ENCODE assay signal across 16 cellular contexts in the genomic region with DNA sequence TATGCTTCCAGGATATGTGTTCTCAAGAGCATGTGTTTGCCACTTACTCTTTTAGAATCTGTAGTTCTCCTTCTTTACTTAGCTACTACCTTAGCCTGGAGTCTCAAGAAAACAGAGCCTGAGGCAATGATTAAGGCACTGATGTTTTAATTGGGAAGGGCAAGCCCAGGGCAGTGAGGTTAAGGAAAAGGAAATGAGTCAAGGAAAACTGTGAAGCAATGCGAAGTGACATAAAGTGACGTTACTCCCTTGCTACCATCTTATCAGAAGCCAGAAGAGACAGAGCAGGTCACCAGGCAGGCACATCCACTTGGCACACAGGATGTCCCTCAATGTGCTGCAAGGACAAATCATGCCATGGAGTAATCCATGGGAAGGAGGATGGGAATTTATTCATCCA.
"Had no signal": no experiment of that assay in that cellular context is flagged by ENCODE, and none has a peak within 500 bp of the region (broad histone marks: within the 10 kb centered on the region; RNA-seq: fewer than 3 reads in every experiment).

No MANE protein-coding gene starts in this region.

- H3K9me3 Mint-ChIP-seq: activated T-helper 2 cell treated with anti-CD3 and anti-CD28 coated beads, Interferon-gamma antibody, Interleukin-2, Interleukin-4, amounts not matched to agents 10 μg/mL and 5 μg/mL and 100 μg/mL, durations not matched to agents 14 hours and 24 hours and 36 hours had no signal

- DNase-seq: activated CD4-positive, alpha-beta T cell treated with anti-CD3 and anti-CD28 coated beads for 36 hours; activated CD8-positive, alpha-beta T cell treated with anti-CD3 and anti-CD28 coated beads for 36 hours; activated naive CD4-positive, alpha-beta T cell treated with Interleukin-2 at 50 U/mL for 16 hours; activated T-cell treated with anti-CD3 and anti-CD28 coated beads, Interleukin-2, amount 50 U/mL, for 1 hour; body of pancreas; central memory CD4-positive, alpha-beta T cell; mesenchymal stem cell; naive thymus-derived CD4-positive, alpha-beta T cell; stimulated activated CD4-positive, alpha-beta T cell treated with anti-CD3 and anti-CD28 coated beads, Interleukin-2, amount 100 ng/mL, for 24 hours; stimulated activated naive CD4-positive, alpha-beta T cell treated with Interleukin-2 at 50 U/mL for 16 hours; T-helper 17 cell; tibial artery had no signal

- H3K9me3 ChIP-seq: body of pancreas had no signal

- H3K9ac ChIP-seq: neural progenitor cell had no signal

- H3K27ac Mint-ChIP-seq: activated CD4-positive, alpha-beta T cell treated with anti-CD3 and anti-CD28 coated beads for 36 hours; activated CD8-positive, alpha-beta T cell treated with anti-CD3 and anti-CD28 coated beads for 36 hours; activated T-helper 2 cell treated with anti-CD3 and anti-CD28 coated beads, Interferon-gamma antibody, Interleukin-2, Interleukin-4, amounts not matched to agents 10 μg/mL and 5 μg/mL and 100 μg/mL, durations not matched to agents 14 hours and 24 hours and 36 hours; naive thymus-derived CD4-positive, alpha-beta T cell; neural progenitor cell; progenitor cell of endocrine pancreas; T-helper 17 cell had no signal

- H2AFZ ChIP-seq: neural progenitor cell had no signal

- H3K36me3 Mint-ChIP-seq: neural progenitor cell had no signal

- H3K4me1 ChIP-seq: body of pancreas, neural progenitor cell, tibial artery had no signal

- H3K27me3 Mint-ChIP-seq: progenitor cell of endocrine pancreas had no signal

- H3K4me3 ChIP-seq: body of pancreas, neural progenitor cell, tibial artery had no signal

- H3K4me1 Mint-ChIP-seq: activated CD4-positive, alpha-beta T cell treated with anti-CD3 and anti-CD28 coated beads for 36 hours; neural progenitor cell; T-helper 17 cell had no signal

- H3K36me3 ChIP-seq: neural progenitor cell, tibial artery had no signal

- H3K27me3 ChIP-seq: body of pancreas, neural progenitor cell had no signal

- H3K27ac ChIP-seq: body of pancreas, neural progenitor cell, tibial artery had no signal

- H3K4me3 Mint-ChIP-seq: activated CD4-positive, alpha-beta T cell treated with anti-CD3 and anti-CD28 coated beads for 36 hours; activated CD8-positive, alpha-beta T cell treated with anti-CD3 and anti-CD28 coated beads for 36 hours; naive thymus-derived CD4-positive, alpha-beta T cell; neural progenitor cell; T-helper 17 cell had no signal

- H3K4me2 ChIP-seq: neural progenitor cell had no signal

- ATAC-seq: activated CD4-positive, alpha-beta T cell treated with anti-CD3 and anti-CD28 coated beads for 36 hours; activated CD8-positive, alpha-beta T cell treated with anti-CD3 and anti-CD28 coated beads for 36 hours; body of pancreas; esophagus mucosa; naive thymus-derived CD4-positive, alpha-beta T cell; T-helper 17 cell had no signal
